9 cellular contexts compared by ENCODE assay signal in the genomic region with DNA sequence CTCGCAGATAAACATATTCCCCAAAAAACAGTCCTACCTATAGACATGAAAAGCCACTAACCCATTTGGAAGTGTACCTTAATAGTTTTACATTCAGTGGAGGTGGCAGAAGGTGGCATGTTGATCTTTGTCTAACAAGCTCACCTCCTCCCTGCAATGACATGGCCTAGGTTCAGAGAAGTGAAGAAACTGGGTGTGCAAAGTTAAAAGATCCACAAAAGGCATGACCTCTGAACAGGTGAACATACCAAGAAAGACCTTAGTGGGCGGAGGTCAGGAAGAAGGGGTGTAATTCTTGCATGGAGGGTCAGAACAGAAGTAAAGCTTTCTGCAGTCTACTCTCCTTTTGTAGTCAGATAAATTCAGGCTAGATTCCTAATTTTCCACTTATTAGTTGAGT. TPM values are rescaled to one million over a fixed set of nuclear protein-coding genes. Genes with fewer than 3 reads are reported as not detected.
DNase-seq lines count a peak whose midpoint lies in the region; ATAC-seq, FAIRE-seq and TF ChIP-seq lines count a peak whose summit lies in the region.
"Had no signal": no experiment of that assay in that cellular context is flagged by ENCODE, and none has a peak within 500 bp of the region (broad histone marks: within the 10 kb centered on the region; RNA-seq: fewer than 3 reads in every experiment).

No MANE protein-coding gene starts in this region.

- peak overlapping the region; percentile 88 for H3K4me2 ChIP-seq in keratinocyte (ENCODE audit: control insufficient read depth, extremely low read depth, insufficient read depth, low read depth, low read length)

- H3K4me3 Mint-ChIP-seq in activated T-cell treated with anti-CD3 and anti-CD28 coated beads, Interleukin-2, amount 50 U/mL, for 72 hours, result peak overlapping the region; percentile 99 to 100

- H3K27me3 Mint-ChIP-seq in activated T-cell treated with anti-CD3 and anti-CD28 coated beads, Interleukin-2, amount 50 U/mL, for 72 hours (ENCODE audit: low read depth), result no peaks in the 10 kb centered on the region

- H3K9me3 Mint-ChIP-seq in activated T-cell treated with anti-CD3 and anti-CD28 coated beads, Interleukin-2, amount 50 U/mL, for 72 hours, result no peaks in the 10 kb centered on the region

- H3K27me3 ChIP-seq in keratinocyte (ENCODE audit: control insufficient read depth, extremely low read depth, insufficient read depth, low read length) (no peaks in the 10 kb centered on the region), testis (no peaks in the 10 kb centered on the region)

- TF ChIP-seq CTCF in keratinocyte (optimal IDR thresholded peaks at IDR 0.05 in 1 of 3, IDR thresholded peaks at IDR 0.05 in 1 of 3, conservative IDR thresholded peaks at IDR 0.05 in 1 of 3; ENCODE audit: extremely low read depth in 1 of 3, insufficient read depth in 2 of 3, low read length in 3 of 3), result no peak
- TF ChIP-seq CTCF in testis (IDR thresholded peaks at IDR 0.05), result no peak

- WGBS in testis, 2 donors, result 25 to 30% methylated on average over 2 of the region's 2 CpGs

- H3K27ac Mint-ChIP-seq in activated T-cell treated with anti-CD3 and anti-CD28 coated beads, Interleukin-2, amount 50 U/mL, for 72 hours, result peak overlapping the region; percentile 97

- peak; percentile 8 for DNase-seq in stimulated activated CD4-positive, alpha-beta T cell treated with anti-CD3 and anti-CD28 coated beads, Interleukin-4, amount 100 ng/mL, for 24 hours
- no peak for DNase-seq in stimulated activated CD4-positive, alpha-beta T cell treated with anti-CD3 and anti-CD28 coated beads, Interleukin-2, amount 100 ng/mL, for 24 hours
- no peak for DNase-seq in activated T-cell treated with anti-CD3 and anti-CD28 coated beads, Interleukin-2, amount 50 U/mL, for 72 hours
- DNase-seq in keratinocyte (ENCODE audit: low read depth, low spot score) (no peak), testis (no peak), dedifferentiated amniotic fluid mesenchymal stem cell (ENCODE audit: extremely low spot score) (no peak), NCI-H446 (lab: John Stamatoyannopoulos, UW) (no peak)

- no peak for TF ChIP-seq POLR2A in testis (IDR thresholded peaks at IDR 0.05)

- peak overlapping the region; percentile 60 to 99 (median 90) for H3K4me3 ChIP-seq in keratinocyte (ENCODE audit: control insufficient read depth in 2 of 3, extremely low read depth in 1 of 3, insufficient read depth in 2 of 3, low read depth in 1 of 3, low read length in 3 of 3)
- peak overlapping the region; percentile 81 to 99 for H3K4me3 ChIP-seq in testis

- intact Hi-C loops in testis (cut with DNase I; ENCODE audit: low total_unique reads), result no loop called here

- H3K27ac ChIP-seq in keratinocyte (ENCODE audit: control insufficient read depth, insufficient read depth, low read length), result peak overlapping the region; percentile 83
- peak overlapping the region; percentile 78 to 82 for H3K27ac ChIP-seq in testis

- H3K9me1 ChIP-seq in keratinocyte (ENCODE audit: control insufficient read depth, extremely low read depth, insufficient read depth, low read length), result no peaks in the 10 kb centered on the region

- H3K9me3 ChIP-seq in keratinocyte (ENCODE audit: control insufficient read depth, low read depth, low read length) (no peaks in the 10 kb centered on the region), testis (no peaks in the 10 kb centered on the region)
- H3K9me3 ChIP-seq: neutrophil had no signal

- peak overlapping the region; percentile 98 for H2AFZ ChIP-seq in keratinocyte (ENCODE audit: control insufficient read depth, low read length)

- H3K36me3 ChIP-seq in keratinocyte (ENCODE audit: control insufficient read depth in 2 of 2, extremely low read depth in 1 of 2, insufficient read depth in 2 of 2, low read length in 2 of 2) (peaks cover 2 to 9% of the 10 kb centered on the region in 2 experiments), testis (ENCODE audit: low read depth, missing control alignments) (no peaks in the 10 kb centered on the region)

- no peaks in the 10 kb centered on the region for H4K20me1 ChIP-seq in keratinocyte (ENCODE audit: control insufficient read depth, extremely low read depth, insufficient read depth, low read length)

- dilution Hi-C loops in keratinocyte (cut with MboI; ENCODE audit: extremely low pct_ligation_motif_present, low sequenced_read_pairs), result no loop called here

- H3K4me1 Mint-ChIP-seq in activated T-cell treated with anti-CD3 and anti-CD28 coated beads, Interleukin-2, amount 50 U/mL, for 72 hours (ENCODE audit: low read depth), result peaks cover 25% of the 10 kb centered on the region

- H3K4me1 ChIP-seq in keratinocyte (ENCODE audit: control insufficient read depth, extremely low read depth, insufficient read depth, low read length) (peaks cover 14% of the 10 kb centered on the region), testis (peaks cover 12% of the 10 kb centered on the region)

- ATAC-seq in activated T-cell treated with anti-CD3 and anti-CD28 coated beads, Interleukin-2, amount 50 U/mL, for 72 hours (replicated peaks in 1 of 2), result no peak
- ATAC-seq in HG02884 (IDR thresholded peaks at IDR 0.05; ENCODE audit: unreplicated experiment), result no peak

- H3K9ac ChIP-seq in keratinocyte (ENCODE audit: control insufficient read depth, extremely low read depth, insufficient read depth, low read length), result peak overlapping the region; percentile 94

- no peak for FAIRE-seq in keratinocyte (lab: Jason Lieb, UNC)

- H3K79me2 ChIP-seq in keratinocyte (ENCODE audit: control insufficient read depth, insufficient read depth, low read length), result peaks cover 31% of the 10 kb centered on the region

- peaks cover 7 to 16% of the 10 kb centered on the region in 2 donors for H3K36me3 Mint-ChIP-seq in activated T-cell treated with anti-CD3 and anti-CD28 coated beads, Interleukin-2, amount 50 U/mL, for 72 hours (ENCODE audit: insufficient read depth in 2 of 2)

RNA-seq across cellular contexts. Expression of a gene that starts 0.8 kb away (rescaled TPM):
- 100 to 1,000 TPM; 110 to 139 TPM for total RNA-seq in activated T-cell treated with anti-CD3 and anti-CD28 coated beads, Interleukin-2, amount 50 U/mL, for 72 hours
- 122 to 228 TPM (median 124 TPM) in 3 replicates for polyA plus RNA-seq in keratinocyte
- polyA plus RNA-seq in keratinocyte (2011; ENCODE audit: low read depth), result 42.8 TPM
- 142 and 303 TPM in 2 replicates for polyA plus RNA-seq in keratinocyte (2011; cell fraction: cytosol; rRNA removed)
- 116 and 135 TPM in 2 replicates for polyA plus RNA-seq in keratinocyte (2011; cell fraction: nucleus; rRNA removed)
- 54.8 and 92.0 TPM in 2 replicates for polyA plus RNA-seq in keratinocyte (2012; ENCODE audit: low replicate concordance)
- 55.4 to 143 TPM (median 73.3 TPM) in 3 replicates for polyA minus RNA-seq in keratinocyte
- 66.8 TPM for polyA minus RNA-seq in keratinocyte (2011; cell fraction: cytosol; rRNA and poly(A)+ RNA removed)
- polyA minus RNA-seq in keratinocyte (2011; cell fraction: nucleus; rRNA and poly(A)+ RNA removed), result 40.8 and 46.4 TPM in 2 replicates
- 10 to 100 TPM; 66.3 to 86.2 TPM for total RNA-seq in testis
- 104 TPM for polyA plus RNA-seq in testis (ENCODE audit: insufficient read depth, low read depth, low replicate concordance)
